ENCODE assay signal across 17 cellular contexts in the genomic region with DNA sequence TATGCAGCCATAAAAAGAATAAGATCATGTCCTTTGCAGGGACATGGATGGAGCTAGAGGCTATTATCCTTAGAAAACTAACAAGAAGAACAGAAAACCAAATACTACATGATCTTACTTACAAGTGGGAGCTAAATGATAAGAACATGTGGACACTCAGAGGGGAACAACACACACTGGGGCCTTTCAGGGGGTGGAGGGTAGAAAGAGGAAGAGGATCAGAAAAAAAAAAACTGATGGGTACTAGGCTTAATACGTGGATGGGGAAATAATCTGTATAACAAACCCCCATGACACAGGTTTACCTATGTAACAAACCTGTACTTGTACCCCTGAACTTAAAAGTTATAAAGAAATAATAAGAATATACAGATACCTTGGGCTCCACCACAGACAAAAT.
DNase-seq lines count a peak whose midpoint lies in the region; ATAC-seq, FAIRE-seq and TF ChIP-seq lines count a peak whose summit lies in the region.
"Had no signal": no experiment of that assay in that cellular context is flagged by ENCODE, and none has a peak within 500 bp of the region (broad histone marks: within the 10 kb centered on the region; RNA-seq: fewer than 3 reads in every experiment).

No MANE protein-coding gene starts in this region.

- H3K27me3 ChIP-seq in K562 (ENCODE audit: control insufficient read depth in 2 of 2, insufficient read depth in 2 of 2, low read length in 2 of 2) = no peaks in the 10 kb centered on the region

- H3K4me2 ChIP-seq in K562 (ENCODE audit: insufficient read depth, low read length) = no peak overlapping the region

- intact Hi-C loops in K562 (cut with micrococcal nuclease) = no loop called here

- H2AFZ ChIP-seq in K562 (ENCODE audit: low read depth, low read length) = no peak overlapping the region
- H2AFZ ChIP-seq: GM23248 had no signal

- DNase-seq in SKM-1 treated with dmso at 0.1 percent for 144 hours (lab: John Stamatoyannopoulos, UW; ENCODE audit: unreplicated experiment) (peak; percentile 4), SKM-1 (lab: John Stamatoyannopoulos, UW; ENCODE audit: unreplicated experiment) (no peak), OCI-M2 (lab: John Stamatoyannopoulos, UW; ENCODE audit: unreplicated experiment) (peak; percentile 6), K562 (ENCODE audit: extremely low read depth in 1 of 4, low spot score in 3 of 4) (peak in 1 of 4 experiments; percentile 16), hypothalamus (lab: John Stamatoyannopoulos, UW) (no peak), DMS53 (lab: John Stamatoyannopoulos, UW) (no peak)
- DNase-seq: C1 segment of cervical spinal cord; Calu3; CD4-positive, alpha-beta T cell; DMS 273 treated with DMSO at 0.1 percent for 48 hours; DMS79; GM23248; IMR-90 had no signal

- in situ Hi-C loops in K562 (cut with MboI) = no loop called here

- CTCF ChIA-PET in K562 (lab: Yijun Ruan, JAX; ENCODE audit: low intra/inter-chr PET ratio) = interaction anchor here (0.6 to 0.9 kb wide), 2 partner anchors 552 to 677 kb away, joined by 3 to 4 read pairs; no protein-coding TSS in a partner anchor

- POLR2A ChIA-PET in K562 (lab: Yijun Ruan, JAX) = interaction anchor here (1.1 kb wide), 1 partner anchor 8 kb away, joined by 4 read pairs; no protein-coding TSS in a partner anchor

- H3K9me1 ChIP-seq in K562 (ENCODE audit: control insufficient read depth, insufficient read depth, low read length) = no peaks in the 10 kb centered on the region

- BruUV-seq in K562 (replicated peaks; lab: Mats Ljungman, UMichigan) = no TSS peak

- TF ChIP-seq EP300 in K562 (IDR thresholded peaks at IDR 0.05; ENCODE audit: low read length) = no peak

- no peaks in the 10 kb centered on the region for H3K79me2 ChIP-seq in K562 (ENCODE audit: control insufficient read depth, insufficient read depth, low read length)

- H3K9me3 ChIP-seq in K562 (replicated peaks; ENCODE audit: control insufficient read depth, insufficient read depth, low read depth, low read length) = no peaks in the 10 kb centered on the region

- no peak for FAIRE-seq in K562 (lab: Jason Lieb, UNC)
- FAIRE-seq: GM12878, GM18507 had no signal

- no peaks in the 10 kb centered on the region for H3K4me1 ChIP-seq in K562 (replicated peaks in 1 of 2; ENCODE audit: control insufficient read depth in 2 of 2, insufficient read depth in 2 of 2, low read length in 2 of 2)

- no peaks in the 10 kb centered on the region for H4K20me1 ChIP-seq in K562 (replicated peaks; ENCODE audit: control insufficient read depth, insufficient read depth, low read length)

- H3K9ac ChIP-seq in K562 (ENCODE audit: insufficient read depth in 1 of 2, low read depth in 2 of 2, low read length in 2 of 2) = no peak overlapping the region
- H3K9ac ChIP-seq: GM23248 had no signal

- no peak for TF ChIP-seq RAD21 in K562 (CRISPR knock-in tag; conservative IDR thresholded peaks at IDR 0.05 in 1 of 2, IDR thresholded peaks at IDR 0.05 in 1 of 2)

- WGBS in K562 (ENCODE audit: insufficient coverage, low coverage, missing lambda C conversion rate) = 0% methylated on average over 1 of the region's 1 CpG

- H3K27ac ChIP-seq in K562 (ENCODE audit: extremely low read depth, low read depth, low read length) = no peak overlapping the region
- H3K27ac ChIP-seq: GM23248 had no signal

- no peak for TF ChIP-seq POLR2A in K562 (conservative IDR thresholded peaks at IDR 0.05)

- TF ChIP-seq CTCF in K562 (IDR thresholded peaks at IDR 0.05 in 2 of 3, conservative IDR thresholded peaks at IDR 0.05 in 1 of 3; ENCODE audit: insufficient read depth in 2 of 3, low read depth in 1 of 3, low read length in 3 of 3) = no peak

- no peak overlapping the region for H3K4me3 ChIP-seq in K562
- H3K4me3 ChIP-seq: GM12878, GM23248 had no signal

- ATAC-seq in K562 (no peak), HG02571 (IDR thresholded peaks at IDR 0.05; ENCODE audit: unreplicated experiment) (no peak)
- ATAC-seq: GM12878, HCT116 had no signal

- H3K36me3 ChIP-seq in K562 (ENCODE audit: control insufficient read depth, insufficient read depth, low read length) = no peaks in the 10 kb centered on the region

TF ChIP-seq in K562, 482 proteins besides CTCF, POLR2A, EP300 and RAD21:
- TF ChIP-seq, protein P1, sequence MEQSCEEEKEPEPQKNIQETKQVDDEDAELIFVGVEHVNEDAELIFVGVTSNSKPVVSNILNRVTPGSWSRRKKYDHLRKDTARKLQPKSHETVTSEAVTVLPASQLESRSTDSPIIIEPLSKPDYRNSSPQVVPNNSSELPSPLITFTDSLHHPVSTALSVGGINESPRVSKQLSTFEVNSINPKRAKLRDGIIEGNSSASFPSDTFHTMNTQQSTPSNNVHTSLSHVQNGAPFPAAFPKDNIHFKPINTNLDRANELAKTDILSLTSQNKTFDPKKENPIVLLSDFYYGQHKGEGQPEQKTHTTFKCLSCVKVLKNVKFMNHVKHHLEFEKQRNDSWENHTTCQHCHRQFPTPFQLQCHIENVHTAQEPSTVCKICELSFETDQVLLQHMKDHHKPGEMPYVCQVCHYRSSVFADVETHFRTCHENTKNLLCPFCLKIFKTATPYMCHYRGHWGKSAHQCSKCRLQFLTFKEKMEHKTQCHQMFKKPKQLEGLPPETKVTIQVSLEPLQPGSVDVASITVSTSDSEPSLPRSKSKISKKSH (CRISPR knock-in tag; IDR thresholded peaks at IDR 0.05) = no peak
- TF ChIP-seq NR2F6 (CRISPR knock-in tag; IDR thresholded peaks at IDR 0.05) = no peak
- 0 out of 2 replicates have a peak, but pooled peaks have one; percentile 20 for TF ChIP-seq ZKSCAN1 (IDR thresholded peaks at IDR 0.05; ENCODE audit: low read depth, low read length)
- no peak for TF ChIP-seq FOS (IDR thresholded peaks at IDR 0.05; ENCODE audit: extremely low read depth, insufficient read length)
- TF ChIP-seq SPI1 (IDR thresholded peaks at IDR 0.05; ENCODE audit: borderline replicate concordance, low read depth, low read length) = 0 out of 2 replicates have a peak, but pooled peaks have one; percentile 30
- TF ChIP-seq HDGF (IDR thresholded peaks at IDR 0.05) = no peak
- TF ChIP-seq ZNF324 (CRISPR knock-in tag; IDR thresholded peaks at IDR 0.05) = no peak
- TF ChIP-seq SUPT5H (IDR thresholded peaks at IDR 0.05) = no peak
- no peak for TF ChIP-seq XRCC4 (IDR thresholded peaks at IDR 0.05; ENCODE audit: extremely low read depth, insufficient read depth, insufficient read length)

Comparison
In these comparisons a context has a peak if more than half of its experiments do, and no peak if none do; other contexts are left out.
1. DNase-seq: peak in SKM-1 treated with dmso at 0.1 percent for 144 hours (single experiment) and OCI-M2 (single experiment); none in SKM-1 (single experiment), hypothalamus (0 of 51) and DMS53 (single experiment).